11 cellular contexts compared by ENCODE assay signal in the genomic region with DNA sequence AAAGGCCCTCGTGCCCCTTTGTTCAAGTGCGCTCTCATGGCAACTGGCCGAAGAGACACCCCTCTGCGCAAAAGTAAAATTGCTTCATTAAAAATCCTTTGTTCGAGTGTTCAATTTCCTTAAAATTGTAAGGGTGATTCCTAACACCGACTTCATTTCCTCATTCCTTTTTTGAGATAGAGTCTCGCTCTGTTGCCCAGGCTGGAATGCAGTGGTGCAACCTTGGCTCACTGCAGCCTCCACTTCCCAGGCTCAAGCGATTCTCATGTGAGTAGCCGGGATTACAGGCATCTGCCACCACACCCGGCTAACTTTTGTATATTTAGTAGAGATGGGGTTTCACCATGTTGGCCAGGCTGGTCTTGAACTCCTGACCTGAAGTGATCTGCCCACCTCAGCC. TPM values are rescaled to one million over a fixed set of nuclear protein-coding genes. Genes with fewer than 3 reads are reported as not detected.
DNase-seq lines count a peak whose midpoint lies in the region; TF ChIP-seq lines count a peak whose summit lies in the region.
"Not testable (repeated sequence)": the region's sequence is repeated elsewhere in the genome, so short reads cannot be mapped to it uniquely, and the experiment has no call there.
"Had no signal": no experiment of that assay in that cellular context is flagged by ENCODE, and none has a peak within 500 bp of the region (broad histone marks: within the 10 kb centered on the region; RNA-seq: fewer than 3 reads in every experiment).

No MANE protein-coding gene starts in this region.

- H3K27ac ChIP-seq in OCI-LY3 (ENCODE audit: low read length); endodermal cell (ENCODE audit: low read depth, low read length): not testable (repeated sequence)
- H3K27ac ChIP-seq in mesodermal cell (ENCODE audit: low read depth, low read length, severe bottlenecking) (peak overlapping the region; percentile 77), trophoblast cell (ENCODE audit: low read depth, low read length) (peak overlapping the region; percentile 97), transverse colon (peak overlapping the region; percentile 80 to 86 (median 82))

- H2BK120ac ChIP-seq in trophoblast cell (ENCODE audit: insufficient read depth, low read length, poor library complexity): peak overlapping the region; percentile 91

- H4K8ac ChIP-seq in trophoblast cell (ENCODE audit: low read depth, low read length): peak overlapping the region; percentile 61

- H4K12ac ChIP-seq in trophoblast cell (ENCODE audit: low read depth, low read length): peak overlapping the region; percentile 16

- intact Hi-C loops in Caco-2 (cut with micrococcal nuclease; ENCODE audit: unreplicated experiment): loop anchor here (1.0 kb wide), 1 partner anchor 19 kb away; no protein-coding TSS in a partner anchor
- intact Hi-C loops in transverse colon (cut with DNase I; ENCODE audit: low total_unique reads): not testable (repeated sequence)

- peak overlapping the region; percentile 76 for H3K4me3 Mint-ChIP-seq in Caco-2 (ENCODE audit: unreplicated experiment)
- H3K4me3 Mint-ChIP-seq in endodermal cell: not testable (repeated sequence)

- H3K9me3 Mint-ChIP-seq in Caco-2 (ENCODE audit: unreplicated experiment): not testable (repeated sequence)
- H3K9me3 Mint-ChIP-seq in endodermal cell: peaks cover 14% of the 10 kb centered on the region

- H3K4me2 ChIP-seq in OCI-LY3 (ENCODE audit: low read length): peak overlapping the region; percentile 73
- H3K4me2 ChIP-seq in trophoblast cell (ENCODE audit: low read length): not testable (repeated sequence)

- 85 to 91% methylated on average over 7 to 10 of the region's 10 CpGs for WGBS in endodermal cell (ENCODE audit: insufficient coverage in 1 of 2, insufficient read length in 1 of 2), 2 experiments
- 88 to 98% methylated on average over 8 to 10 of the region's 10 CpGs for WGBS in mesodermal cell (ENCODE audit: insufficient coverage in 2 of 2), 2 experiments
- no CpG with 5 or more reads among the region's 10 CpGs for WGBS in trophoblast cell (ENCODE audit: extremely low coverage, insufficient coverage, insufficient read length)
- 83% methylated on average over 9 to 10 of the region's 10 CpGs for WGBS in transverse colon (ENCODE audit: low coverage in 1 of 2), 2 donors

- not testable (repeated sequence) for H3K27me3 ChIP-seq in Caco-2 (replicated peaks; ENCODE audit: control insufficient read depth, insufficient read depth, low read length); OCI-LY3 (ENCODE audit: low read depth, low read length); endodermal cell (ENCODE audit: control insufficient read depth, insufficient read depth, low read length, poor library complexity, severe bottlenecking); trophoblast cell (ENCODE audit: insufficient read depth, low read length); transverse colon

- H4K91ac ChIP-seq in trophoblast cell (ENCODE audit: low read depth, low read length): peak overlapping the region; percentile 74

- H3K9me3 ChIP-seq in Caco-2; OCI-LY3 (ENCODE audit: insufficient read depth, low read length); mesodermal cell (ENCODE audit: control insufficient read depth, low read length); trophoblast cell (ENCODE audit: insufficient read depth, low read depth, low read length); transverse colon: not testable (repeated sequence)
- peaks cover 20% of the 10 kb centered on the region for H3K9me3 ChIP-seq in endodermal cell (ENCODE audit: control insufficient read depth, low read length)

- H2BK12ac ChIP-seq in trophoblast cell (ENCODE audit: low read length): peak overlapping the region; percentile 75

- H3K18ac ChIP-seq in trophoblast cell (ENCODE audit: low read length): peak overlapping the region; percentile 73

- H3K36me3 Mint-ChIP-seq in Caco-2 (ENCODE audit: insufficient read depth, unreplicated experiment): peaks cover 13% of the 10 kb centered on the region
- not testable (repeated sequence) for H3K36me3 Mint-ChIP-seq in endodermal cell (ENCODE audit: low read depth)

- CTCF ChIA-PET in Caco-2 (lab: Charles Lee): not testable (repeated sequence)

- TF ChIP-seq CTCF in Caco-2 (IDR thresholded peaks at IDR 0.05; ENCODE audit: insufficient read depth in 1 of 2, low read depth in 1 of 2, low read length in 1 of 2, severe bottlenecking in 1 of 2, unreplicated experiment in 1 of 2); OCI-LY3 (IDR thresholded peaks at IDR 0.05; ENCODE audit: low read depth, low read length); endodermal cell (conservative IDR thresholded peaks at IDR 0.05); transverse colon (IDR thresholded peaks at IDR 0.05): not testable (repeated sequence)

- peak overlapping the region; percentile 91 for H3K14ac ChIP-seq in trophoblast cell (ENCODE audit: low read length)

- peak overlapping the region; percentile 96 for H2BK5ac ChIP-seq in trophoblast cell (ENCODE audit: low read depth, low read length, poor library complexity)

- POLR2A ChIA-PET in Caco-2 (lab: Charles Lee): not testable (repeated sequence)

- H3K4me1 Mint-ChIP-seq in Caco-2 (ENCODE audit: low read depth, unreplicated experiment): peaks cover 41% of the 10 kb centered on the region
- peaks cover 24% of the 10 kb centered on the region for H3K4me1 Mint-ChIP-seq in endodermal cell

- peak overlapping the region; percentile 82 for H2AK5ac ChIP-seq in trophoblast cell (ENCODE audit: low read length)

- not testable (repeated sequence) for H3K4me3 ChIP-seq in Caco-2 (ENCODE audit: low read depth, low read length); endodermal cell (ENCODE audit: low read length); mesodermal cell (ENCODE audit: extremely low read depth, insufficient read depth, low read length, poor library complexity, severe bottlenecking); trophoblast cell (ENCODE audit: low read depth, low read length); transverse colon
- H3K4me3 ChIP-seq in OCI-LY3 (ENCODE audit: low read length): peak overlapping the region; percentile 64; the same call in 1 of the 2 replicates

- H4K20me1 ChIP-seq in OCI-LY3 (ENCODE audit: insufficient read depth, low read length): not testable (repeated sequence)

- in situ Hi-C loops in transverse colon (cut with MboI; ENCODE audit: low pct_ligation_motif_present in 1 of 4, low pct_unique_long_range_greater_than_20kb in 1 of 4, low sequenced_read_pairs in 3 of 4): not testable (repeated sequence)

- not testable (repeated sequence) for BruUV-seq in Caco-2 (replicated peaks; lab: Mats Ljungman, UMichigan)

- DNase-seq in Caco-2 (peak; percentile 36 to 72), glomerular visceral epithelial cell (ENCODE audit: extremely low spot score) (peak; percentile 23), kidney tubule cell (ENCODE audit: low spot score) (peak; percentile 90), trophoblast cell (peak; percentile 87 to 88)
- not testable (repeated sequence) for DNase-seq in endodermal cell, transverse colon

- not testable (repeated sequence) for TF ChIP-seq POLR2A in transverse colon (IDR thresholded peaks at IDR 0.05)

- H3K27me3 Mint-ChIP-seq in Caco-2 (ENCODE audit: insufficient read depth, unreplicated experiment); endodermal cell (ENCODE audit: insufficient read depth): not testable (repeated sequence)

- H3K23ac ChIP-seq in trophoblast cell (ENCODE audit: low read length): not testable (repeated sequence)

- H3K36me3 ChIP-seq in Caco-2 (ENCODE audit: control insufficient read depth, insufficient read depth, low read length); OCI-LY3 (replicated peaks; ENCODE audit: low read depth, low read length); endodermal cell (ENCODE audit: control insufficient read depth, insufficient read depth, low read length); mesodermal cell (ENCODE audit: control insufficient read depth, insufficient read depth, low read length); trophoblast cell (ENCODE audit: control insufficient read depth in 1 of 2, insufficient read depth in 2 of 2, low read length in 2 of 2); transverse colon: not testable (repeated sequence)

- H2AFZ ChIP-seq in OCI-LY3 (ENCODE audit: low read depth, low read length): not testable (repeated sequence)
- H2AFZ ChIP-seq in trophoblast cell (ENCODE audit: insufficient read depth, low read length, poor library complexity): peak overlapping the region; percentile 17

- TF ChIP-seq EP300 in transverse colon (IDR thresholded peaks at IDR 0.05; ENCODE audit: low read depth): not testable (repeated sequence)

- H3K4me1 ChIP-seq in Caco-2 (peaks cover 53% of the 10 kb centered on the region), OCI-LY3 (ENCODE audit: low read length) (peaks cover 20% of the 10 kb centered on the region), trophoblast cell (ENCODE audit: control insufficient read depth in 1 of 2, insufficient read depth in 2 of 2, low read length in 2 of 2) (peaks cover 7 to 16% of the 10 kb centered on the region in 2 experiments), transverse colon (peaks cover 7 to 43% (median 28%) of the 10 kb centered on the region in 4 donors)
- H3K4me1 ChIP-seq in endodermal cell (ENCODE audit: control insufficient read depth, insufficient read depth, low read length); mesodermal cell (ENCODE audit: control insufficient read depth, insufficient read depth, low read length, poor library complexity, severe bottlenecking): not testable (repeated sequence)

- not testable (repeated sequence) for H3K79me2 ChIP-seq in OCI-LY3 (ENCODE audit: low read length); trophoblast cell (ENCODE audit: control insufficient read depth, insufficient read depth, low read length, poor library complexity)

- not testable (repeated sequence) for H3K4ac ChIP-seq in trophoblast cell (ENCODE audit: low read depth, low read length)

- peak overlapping the region; percentile 97 for H3K27ac Mint-ChIP-seq in Caco-2 (ENCODE audit: unreplicated experiment)
- H3K27ac Mint-ChIP-seq in endodermal cell: peak overlapping the region; percentile 96

- H3K9ac ChIP-seq in OCI-LY3 (ENCODE audit: low read length); endodermal cell (ENCODE audit: extremely low read depth, low read length, poor library complexity, severe bottlenecking); trophoblast cell (ENCODE audit: low read length): not testable (repeated sequence)

- H3K79me1 ChIP-seq in trophoblast cell (ENCODE audit: low read length): peaks cover 13% of the 10 kb centered on the region

RNA-seq across cellular contexts. Expression of gene ACKR2, which starts 1.5 kb away (rescaled TPM):
- 3.5 and 4.1 TPM in 2 replicates for total RNA-seq in Caco-2 (2022)
- 1 to 10 TPM; 1.1 TPM for total RNA-seq in endodermal cell
- 0.14 TPM for polyA plus RNA-seq in endodermal cell (2013, experiment 1 of 2)
- polyA plus RNA-seq in endodermal cell (2013, experiment 2 of 2): 0.33 TPM
- polyA plus RNA-seq in mesodermal cell (2013, experiment 1 of 2): 0.33 TPM
- polyA plus RNA-seq in mesodermal cell (2013, experiment 2 of 2): 0.10 TPM
- 44.4 and 51.3 TPM in 2 replicates for polyA plus RNA-seq in trophoblast cell (2013)
- 1 to 10 TPM; 1.4 to 9.2 (median 5.2) TPM for total RNA-seq in transverse colon
- total RNA-seq: CD4-positive, CD25-positive, alpha-beta regulatory T cell; H7 had no signal
- polyA plus RNA-seq: GM23338 had no signal

RNA-seq across cellular contexts. Expression of gene HIGD1A, which starts 6.4 kb away (rescaled TPM):
- total RNA-seq in Caco-2 (2022) (108 and 112 TPM in 2 replicates), endodermal cell (100 to 1,000 TPM; 116 to 121 TPM), transverse colon (100 to 1,000 TPM in 3 of 4 donors, 10 to 100 TPM in 1; 41.4 to 518 (median 379) TPM)
- polyA plus RNA-seq in endodermal cell (2013, experiment 1 of 2): 179 TPM
- 188 TPM for polyA plus RNA-seq in endodermal cell (2013, experiment 2 of 2)
- polyA plus RNA-seq in mesodermal cell (2013, experiment 1 of 2): 143 TPM
- 174 TPM for polyA plus RNA-seq in mesodermal cell (2013, experiment 2 of 2)
- 291 and 298 TPM in 2 replicates for polyA plus RNA-seq in trophoblast cell (2013)

RNA-seq across cellular contexts. Expression of gene CCDC13, which starts 37.7 kb away (rescaled TPM):
- total RNA-seq in Caco-2 (2022): 0.82 and 1.4 TPM in 2 replicates
- 1 to 10 TPM in 1 of 2 donors, under 1 TPM in 1; 0.64 to 1.1 TPM for total RNA-seq in endodermal cell
- polyA plus RNA-seq in endodermal cell (2013, experiment 1 of 2): 1.5 TPM
- polyA plus RNA-seq in endodermal cell (2013, experiment 2 of 2): 0.95 TPM
- polyA plus RNA-seq in mesodermal cell (2013, experiment 1 of 2): 1.5 TPM
- 0.81 TPM for polyA plus RNA-seq in mesodermal cell (2013, experiment 2 of 2)
- 0.81 and 1.0 TPM in 2 replicates for polyA plus RNA-seq in trophoblast cell (2013)
- 10 to 100 TPM in 2 of 4 donors, 1 to 10 TPM in 1, under 1 TPM in 1; 0.27 to 33.3 (median 13.6) TPM for total RNA-seq in transverse colon
